24 cellular contexts compared by ENCODE assay signal in the genomic region with DNA sequence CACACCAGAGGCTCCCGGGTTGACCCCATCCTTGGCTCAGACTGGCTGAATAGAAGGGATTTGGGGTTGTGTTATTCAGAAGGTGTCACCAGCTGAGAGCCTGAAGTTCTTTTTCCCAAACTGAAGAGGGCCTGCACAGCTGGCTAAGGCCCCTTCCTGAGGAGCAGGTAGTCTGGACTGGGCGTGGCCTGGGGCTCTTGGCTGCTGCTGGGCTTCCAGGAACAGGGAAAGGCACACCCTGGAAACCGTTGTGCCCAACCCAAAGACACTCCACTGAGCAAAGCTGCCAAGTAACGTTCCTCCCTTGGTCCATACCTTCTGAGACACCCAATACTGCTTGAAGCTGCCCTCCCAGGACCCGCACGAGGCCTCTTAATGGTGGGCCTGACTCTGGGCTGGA. TPM values are rescaled to one million over a fixed set of nuclear protein-coding genes. Genes with fewer than 3 reads are reported as not detected.
"Had no signal": no experiment of that assay in that cellular context is flagged by ENCODE, and none has a peak within 500 bp of the region (broad histone marks: within the 10 kb centered on the region; RNA-seq: fewer than 3 reads in every experiment).

No MANE protein-coding gene starts in this region.

- ATAC-seq: activated CD8-positive, alpha-beta memory T cell treated with anti-CD3 and anti-CD28 coated beads, Interleukin-2, amount 10 ng/mL, durations not matched to agents 7 days and 5 days; gastroesophageal sphincter; heart left ventricle; left ventricle myocardium superior; natural killer cell treated with Interleukin-12 subunit alpha and Interleukin-12 subunit beta and Interleukin-15 and Interleukin-18, amount 100 ng/mL, for 72 hours had no signal

- H3K4me3 ChIP-seq: esophagus muscularis mucosa, gastroesophageal sphincter, heart left ventricle, sigmoid colon, tibial nerve, vagina had no signal

- H3K27me3 ChIP-seq: brain microvascular endothelial cell, esophagus muscularis mucosa, gastroesophageal sphincter, heart left ventricle, neutrophil, sigmoid colon, vagina had no signal

- H3K36me3 ChIP-seq: brain microvascular endothelial cell, esophagus muscularis mucosa, gastroesophageal sphincter, heart left ventricle, neutrophil, sigmoid colon, tibial nerve, vagina had no signal

- DNase-seq: activated B cell treated with CpG ODN at 0.5 μM for 24 hours; activated CD4-positive, alpha-beta memory T cell treated with anti-CD3 and anti-CD28 coated beads for 36 hours; activated CD4-positive, alpha-beta T cell treated with anti-CD3 and anti-CD28 coated beads for 4 hours; activated CD8-positive, alpha-beta memory T cell treated with anti-CD3 and anti-CD28 coated beads, Interleukin-2, amount 10 ng/mL, durations not matched to agents 7 days and 5 days; activated naive CD4-positive, alpha-beta T cell treated with anti-CD3 and anti-CD28 coated beads, Interleukin-2, amount 50 U/mL, for 16 hours; activated T-cell treated with anti-CD3 and anti-CD28 coated beads, Interleukin-2, amount 50 U/mL, for 1 hour; aorta; brain microvascular endothelial cell; effector CD8-positive, alpha-beta T cell; heart left ventricle; kidney; left ventricle myocardium superior; mesenchymal stem cell; sigmoid colon; stimulated activated naive CD4-positive, alpha-beta T cell treated with Interleukin-2 at 50 U/mL for 16 hours; T-helper 1 cell; T-helper 9 cell had no signal

- FAIRE-seq: kidney had no signal

- H3K9me3 ChIP-seq: esophagus muscularis mucosa, gastroesophageal sphincter, heart left ventricle, neutrophil, sigmoid colon, tibial nerve, vagina had no signal

- H3K27ac ChIP-seq: brain microvascular endothelial cell, esophagus muscularis mucosa, gastroesophageal sphincter, heart left ventricle, neutrophil, sigmoid colon, tibial nerve, vagina had no signal

RNA-seq across cellular contexts. Expression of a gene that starts 8.3 kb away (rescaled TPM):
- total RNA-seq: renal cortical epithelial cell, sigmoid colon, tibial nerve, vagina had no signal
